In genomic region chr5:171300358-171300757, GRCh38 we compare ENCODE assay signal across 30 cellular contexts. TPM values are rescaled to one million over a fixed set of nuclear protein-coding genes. Genes with fewer than 3 reads are reported as not detected.
"Had no signal": no experiment of that assay in that cellular context is flagged by ENCODE, and none has a peak within 500 bp of the region (broad histone marks: within the 10 kb centered on the region; RNA-seq: fewer than 3 reads in every experiment).

No MANE protein-coding gene starts in this region.

- DNase-seq: stimulated activated CD4-positive, alpha-beta T cell treated with anti-CD3 and anti-CD28 coated beads, Interleukin-2, amount 100 ng/mL, for 48 hours; stimulated activated CD4-positive, alpha-beta T cell treated with anti-CD3 and anti-CD28 coated beads, Interleukin-4, amount 100 ng/mL, for 1 hour; stimulated activated CD4-positive, alpha-beta T cell treated with anti-CD3 and anti-CD28 coated beads, Interleukin-4, amount 100 ng/mL, for 24 hours; stimulated activated CD4-positive, alpha-beta T cell treated with anti-CD3 and anti-CD28 coated beads, Interleukin-4, amount 100 ng/mL, for 4 hours; stimulated activated CD8-positive, alpha-beta memory T cell treated with anti-CD3 and anti-CD28 coated beads, Interleukin-4, amount 100 ng/mL, for 48 hours; stimulated activated naive B cell treated with anti-CD40 and anti-IgM and Interleukin-4, amounts not matched to agents 10 μg/mL and 1 μg/mL and 100 μg/mL, for 72 hours; stimulated activated naive CD4-positive, alpha-beta T cell; stimulated activated naive CD4-positive, alpha-beta T cell treated with Interleukin-2 at 50 U/mL for 16 hours; stimulated activated naive CD8-positive, alpha-beta T cell treated with anti-CD3 and anti-CD28 coated beads, Interleukin-15, amount 100 ng/mL, for 72 hours; stimulated activated naive CD8-positive, alpha-beta T cell treated with anti-CD3 and anti-CD28 coated beads, Interleukin-15, Interleukin-2, amounts not matched to agents 100 U/mL and 50 U/mL, for 24 hours; stomach; substantia nigra; testis; thyroid gland; tibial artery; transverse colon; upper lobe of left lung; upper lobe of right lung; uterus had no signal

- H3K4me3 ChIP-seq: stomach, suprapubic skin, testis, thoracic aorta, thyroid gland, tibial artery, tibial nerve, transverse colon, upper lobe of left lung, upper lobe of right lung, uterus, vagina had no signal

- ATAC-seq: stimulated activated effector memory CD8-positive, alpha-beta T cell treated with anti-CD3 and anti-CD28 coated beads, Interleukin-12 subunit alpha, Interleukin-12 subunit beta, amount 100 ng/mL, for 72 hours; stimulated activated memory B cell treated with anti-CD40 and anti-IgM and Interleukin-4, amounts not matched to agents 10 μg/mL and 1 μg/mL and 100 μg/mL, for 72 hours; stimulated activated naive B cell treated with anti-CD40 and anti-IgM and Interleukin-4, amounts not matched to agents 10 μg/mL and 1 μg/mL and 100 μg/mL, for 72 hours; stimulated activated naive CD8-positive, alpha-beta T cell treated with anti-CD3 and anti-CD28 coated beads, Interleukin-15, amount 100 ng/mL, for 72 hours; stimulated activated naive CD8-positive, alpha-beta T cell treated with anti-CD3 and anti-CD28 coated beads, Interleukin-15, Interleukin-2, amounts not matched to agents 100 U/mL and 50 U/mL, for 24 hours; upper lobe of right lung had no signal

- H3K27ac Mint-ChIP-seq: stimulated activated effector memory CD8-positive, alpha-beta T cell treated with anti-CD3 and anti-CD28 coated beads, Interleukin-12 subunit alpha, Interleukin-12 subunit beta, amount 100 ng/mL, for 72 hours; stimulated activated memory B cell treated with anti-CD40 and anti-IgM and Interleukin-4, amounts not matched to agents 10 μg/mL and 1 μg/mL and 100 μg/mL, for 72 hours; stimulated activated naive B cell treated with anti-CD40 and anti-IgM and Interleukin-4, amounts not matched to agents 10 μg/mL and 1 μg/mL and 100 μg/mL, for 72 hours; stimulated activated naive CD8-positive, alpha-beta T cell treated with anti-CD3 and anti-CD28 coated beads, Interleukin-15, amount 100 ng/mL, for 72 hours; stimulated activated naive CD8-positive, alpha-beta T cell treated with anti-CD3 and anti-CD28 coated beads, Interleukin-15, Interleukin-2, amounts not matched to agents 100 ng/mL and 50 ng/mL, for 24 hours; type B pancreatic cell had no signal

- H3K4me1 ChIP-seq: stomach, suprapubic skin, thyroid gland, tibial artery, tibial nerve, transverse colon, upper lobe of left lung, upper lobe of right lung, uterus, vagina had no signal

- H3K4me3 Mint-ChIP-seq: stimulated activated effector memory CD8-positive, alpha-beta T cell treated with anti-CD3 and anti-CD28 coated beads, Interleukin-12 subunit alpha, Interleukin-12 subunit beta, amount 100 ng/mL, for 72 hours; stimulated activated memory B cell treated with anti-CD40 and anti-IgM and Interleukin-4, amounts not matched to agents 10 μg/mL and 1 μg/mL and 100 μg/mL, for 72 hours; stimulated activated naive B cell treated with anti-CD40 and anti-IgM and Interleukin-4, amounts not matched to agents 10 μg/mL and 1 μg/mL and 100 μg/mL, for 72 hours; stimulated activated naive CD8-positive, alpha-beta T cell treated with anti-CD3 and anti-CD28 coated beads, Interleukin-15, amount 100 ng/mL, for 72 hours; stimulated activated naive CD8-positive, alpha-beta T cell treated with anti-CD3 and anti-CD28 coated beads, Interleukin-15, Interleukin-2, amounts not matched to agents 100 ng/mL and 50 ng/mL, for 24 hours; type B pancreatic cell had no signal

- H3K9me3 ChIP-seq: stomach, suprapubic skin, testis, thoracic aorta, thyroid gland, tibial artery, tibial nerve, transverse colon, upper lobe of left lung, upper lobe of right lung, uterus, vagina had no signal

- H3K4me1 Mint-ChIP-seq: stimulated activated effector memory CD8-positive, alpha-beta T cell treated with anti-CD3 and anti-CD28 coated beads, Interleukin-12 subunit alpha, Interleukin-12 subunit beta, amount 100 ng/mL, for 72 hours; stimulated activated memory B cell treated with anti-CD40 and anti-IgM and Interleukin-4, amounts not matched to agents 10 μg/mL and 1 μg/mL and 100 μg/mL, for 72 hours; stimulated activated naive B cell treated with anti-CD40 and anti-IgM and Interleukin-4, amounts not matched to agents 10 μg/mL and 1 μg/mL and 100 μg/mL, for 72 hours; stimulated activated naive CD8-positive, alpha-beta T cell treated with anti-CD3 and anti-CD28 coated beads, Interleukin-15, amount 100 ng/mL, for 72 hours had no signal

- H3K27me3 ChIP-seq: testis, vagina had no signal

- H3K27ac ChIP-seq: stomach, suprapubic skin, testis, thoracic aorta, thyroid gland, tibial artery, tibial nerve, transverse colon, upper lobe of left lung, upper lobe of right lung, uterus, vagina had no signal

- H3K36me3 ChIP-seq: suprapubic skin, thoracic aorta, thyroid gland, tibial nerve, transverse colon, upper lobe of left lung, upper lobe of right lung, uterus, vagina had no signal

- H3K9me3 Mint-ChIP-seq: stimulated activated effector memory CD8-positive, alpha-beta T cell treated with anti-CD3 and anti-CD28 coated beads, Interleukin-12 subunit alpha, Interleukin-12 subunit beta, amount 100 ng/mL, for 72 hours; stimulated activated memory B cell treated with anti-CD40 and anti-IgM and Interleukin-4, amounts not matched to agents 10 μg/mL and 1 μg/mL and 100 μg/mL, for 72 hours; stimulated activated naive B cell treated with anti-CD40 and anti-IgM and Interleukin-4, amounts not matched to agents 10 μg/mL and 1 μg/mL and 100 μg/mL, for 72 hours; stimulated activated naive CD8-positive, alpha-beta T cell treated with anti-CD3 and anti-CD28 coated beads, Interleukin-15, amount 100 ng/mL, for 72 hours; stimulated activated naive CD8-positive, alpha-beta T cell treated with anti-CD3 and anti-CD28 coated beads, Interleukin-15, Interleukin-2, amounts not matched to agents 100 ng/mL and 50 ng/mL, for 24 hours had no signal

- H3K36me3 Mint-ChIP-seq: stimulated activated effector memory CD8-positive, alpha-beta T cell treated with anti-CD3 and anti-CD28 coated beads, Interleukin-12 subunit alpha, Interleukin-12 subunit beta, amount 100 ng/mL, for 72 hours; stimulated activated memory B cell treated with anti-CD40 and anti-IgM and Interleukin-4, amounts not matched to agents 10 μg/mL and 1 μg/mL and 100 μg/mL, for 72 hours; stimulated activated naive B cell treated with anti-CD40 and anti-IgM and Interleukin-4, amounts not matched to agents 10 μg/mL and 1 μg/mL and 100 μg/mL, for 72 hours had no signal

RNA-seq across cellular contexts. Expression of gene TLX3, which starts 8.7 kb away (rescaled TPM):
- total RNA-seq: stomach, subcutaneous adipose tissue, suprapubic skin, temporal lobe, testis, thoracic aorta, thyroid gland, tibial nerve, transverse colon, upper lobe of left lung, upper lobe of right lung, ureter, uterus, vagina had no signal
- polyA plus RNA-seq: stomach had no signal
